In genomic region chr2:217650716-217651360, GRCh38 we compare ENCODE assay signal across 9 cellular contexts.
DNase-seq lines count a peak whose midpoint lies in the region; ATAC-seq, FAIRE-seq and TF ChIP-seq lines count a peak whose summit lies in the region.
"Had no signal": no experiment of that assay in that cellular context is flagged by ENCODE, and none has a peak within 500 bp of the region (broad histone marks: within the 10 kb centered on the region; RNA-seq: fewer than 3 reads in every experiment).

No MANE protein-coding gene starts in this region.

- ATAC-seq in lung (ENCODE audit: insufficient read depth, low FRiP score) = no peak
- no peak for ATAC-seq in left colon
- no peak for ATAC-seq in GM18868 (IDR thresholded peaks at IDR 0.05; ENCODE audit: unreplicated experiment)
- ATAC-seq: naive thymus-derived CD8-positive, alpha-beta T cell had no signal

- H3K9me3 ChIP-seq in BE2C = no peaks in the 10 kb centered on the region
- no peaks in the 10 kb centered on the region for H3K9me3 ChIP-seq in HUES64 (ENCODE audit: insufficient read depth, low read depth, low read length)
- no peaks in the 10 kb centered on the region for H3K9me3 ChIP-seq in PC-9 (ENCODE audit: insufficient read depth, low read depth)
- no peaks in the 10 kb centered on the region for H3K9me3 ChIP-seq in lung (ENCODE audit: control insufficient read depth in 2 of 2, insufficient read depth in 1 of 2, low read length in 1 of 2)

- H3K9me2 ChIP-seq in PC-9 (ENCODE audit: insufficient read depth) = no peaks in the 10 kb centered on the region

- POLR2A ChIA-PET in PC-9 (lab: Charles Lee; ENCODE audit: unreplicated experiment) = interaction anchor here (0.7 kb wide), 1 partner anchor 14 kb away, joined by 3 read pairs; no protein-coding TSS in a partner anchor

- H3K79me2 ChIP-seq in PC-9 (ENCODE audit: low read depth) = no peaks in the 10 kb centered on the region

- peak; percentile 59 for DNase-seq in BE2C
- peak; percentile 34 for DNase-seq in GM12892 (ENCODE audit: insufficient read length)
- peak in 1 of 2 experiments; percentile 12 for DNase-seq in PC-9
- peak; percentile 58 for DNase-seq in ecto neural progenitor cell (ENCODE audit: low spot score)
- no peak for DNase-seq in lung (ENCODE audit: low spot score)
- DNase-seq in left colon = no peak

- no TSS peak for BruUV-seq in PC-9 (replicated peaks; lab: Mats Ljungman, UMichigan)

- no peaks in the 10 kb centered on the region for H4K20me1 ChIP-seq in PC-9 (ENCODE audit: insufficient read depth)

- H3K4me2 ChIP-seq in PC-9 = no peak overlapping the region

- H2AFZ ChIP-seq in PC-9 = no peak overlapping the region

- no peaks in the 10 kb centered on the region for H3K36me3 ChIP-seq in BE2C
- no peaks in the 10 kb centered on the region for H3K36me3 ChIP-seq in HUES64 (ENCODE audit: insufficient read depth, low read length)
- H3K36me3 ChIP-seq in PC-9 (ENCODE audit: low read depth) = no peaks in the 10 kb centered on the region
- no peaks in the 10 kb centered on the region for H3K36me3 ChIP-seq in lung (ENCODE audit: control insufficient read depth in 2 of 2, insufficient read depth in 2 of 2, low read length in 2 of 2)

- WGBS in HUES64 = 62% methylated on average over 9 of the region's 9 CpGs
- 60 to 62% methylated on average over 9 of the region's 9 CpGs for WGBS in lung, 2 donors

- peak; percentile 96 for TF ChIP-seq CTCF in BE2C (IDR thresholded peaks at IDR 0.05; ENCODE audit: low read depth, low read length)
- TF ChIP-seq CTCF in PC-9 (conservative IDR thresholded peaks at IDR 0.05) = peak; percentile 66
- peak; percentile 48 for TF ChIP-seq CTCF in lung (IDR thresholded peaks at IDR 0.05; ENCODE audit: control extremely low read depth, extremely low read depth)

- H3K27ac ChIP-seq in HUES64 (ENCODE audit: low read depth, low read length) = no peak overlapping the region
- no peak overlapping the region for H3K27ac ChIP-seq in PC-9
- no peak overlapping the region for H3K27ac ChIP-seq in lung (ENCODE audit: low read depth in 1 of 2, low read length in 1 of 2)

- no peak for TF ChIP-seq POLR2A in GM12892 (IDR thresholded peaks at IDR 0.05; ENCODE audit: low read depth, low read length)

- intact Hi-C loops in PC-9 (cut with micrococcal nuclease; ENCODE audit: unreplicated experiment) = loop anchor here (5.0 kb wide), 2 partner anchors 99 to 139 kb away; no protein-coding TSS in a partner anchor
- intact Hi-C loops in left colon (cut with DNase I, micrococcal nuclease) = no loop called here

- peaks cover 4% of the 10 kb centered on the region; the same call in 1 of the 2 replicates for H3F3A ChIP-seq in PC-9 (ENCODE audit: insufficient read depth, low read depth)

- no peak overlapping the region for H3K9ac ChIP-seq in HUES64 (ENCODE audit: low read depth, low read length)

- H3K4me1 ChIP-seq in BE2C = no peaks in the 10 kb centered on the region
- H3K4me1 ChIP-seq in HUES64 (ENCODE audit: insufficient read depth, low read length) = peaks cover 6% of the 10 kb centered on the region; the same call in 1 of the 2 replicates
- H3K4me1 ChIP-seq in PC-9 (replicated peaks; ENCODE audit: insufficient read depth) = peaks cover 15% of the 10 kb centered on the region
- no peaks in the 10 kb centered on the region for H3K4me1 ChIP-seq in lung (ENCODE audit: control insufficient read depth in 2 of 2, insufficient read depth in 2 of 2, low read length in 2 of 2)

- FAIRE-seq in GM12892 (lab: Jason Lieb, UNC) = peak; percentile 73

- CTCF ChIA-PET in PC-9 (lab: Charles Lee) = interaction anchor here (0.6 to 1.5 kb wide), 8 partner anchors 9 to 447 kb away, joined by 3 to 11 read pairs (median 4); no protein-coding TSS in a partner anchor

- H3K27me3 ChIP-seq in BE2C = no peaks in the 10 kb centered on the region
- no peaks in the 10 kb centered on the region for H3K27me3 ChIP-seq in HUES64 (ENCODE audit: insufficient read depth, low read length)
- H3K27me3 ChIP-seq in PC-9 (ENCODE audit: insufficient read depth, low read depth) = no peaks in the 10 kb centered on the region
- no peaks in the 10 kb centered on the region for H3K27me3 ChIP-seq in lung (ENCODE audit: control insufficient read depth, insufficient read depth)

- H3K4me3 ChIP-seq in BE2C (ENCODE audit: low read depth, low read length) = no peak overlapping the region
- H3K4me3 ChIP-seq in HUES64 (ENCODE audit: low read length) = peak overlapping the region; percentile 15; the same call in 1 of the 2 replicates
- H3K4me3 ChIP-seq in PC-9 = no peak overlapping the region
- H3K4me3 ChIP-seq in lung = no peak overlapping the region

Comparison
In these comparisons a context has a peak if more than half of its experiments do, and no peak if none do; other contexts are left out.
1. DNase-seq: peak in BE2C (single experiment), GM12892 (single experiment) and ecto neural progenitor cell (single experiment); none in lung (single experiment) and left colon (0 of 2).
2. Peak in every context shown above with its lines, with median percentiles within 50 percentile points of each other: CTCF ChIP-seq.